In genomic region chr2:120572226-120572625, GRCh38 we compare ENCODE assay signal across 24 cellular contexts.
"Had no signal": no experiment of that assay in that cellular context is flagged by ENCODE, and none has a peak within 500 bp of the region (broad histone marks: within the 10 kb centered on the region; RNA-seq: fewer than 3 reads in every experiment).

No MANE protein-coding gene starts in this region.

- H3K9me3 ChIP-seq: SJSA1 had no signal

- H3K36me3 ChIP-seq: SJSA1 had no signal

- H3K4me3 Mint-ChIP-seq: IgD-negative memory B cell had no signal

- ATAC-seq: K562, Panc1, PC-3 had no signal

- H3K27me3 ChIP-seq: SJSA1 had no signal

- H3K4me1 ChIP-seq: SJSA1 had no signal

- H3K9me3 Mint-ChIP-seq: IgD-negative memory B cell had no signal

- H3K4me3 ChIP-seq: K562, SJSA1, SK-N-MC had no signal

- H3K27ac Mint-ChIP-seq: IgD-negative memory B cell had no signal

- DNase-seq: Kasumi-1, MM.1S, NCI-H1092 treated with DMSO at 0.1 percent for 48 hours, NCI-H1436, NCI-H187, NCI-H2029, NCI-H2081 treated with DMSO at 0.1 percent for 48 hours, NCI-H2171, NCI-H226, NCI-H446, NCI-H510A, NCI-H524 treated with DMSO at 0.1 percent for 48 hours, NCI-H69, NCI-H774, PC-3, SIG-M5 had no signal

- H3K36me3 Mint-ChIP-seq: IgD-negative memory B cell had no signal

- H3K27ac ChIP-seq: HL-60, KMS-11, RWPE1, SJSA1, SK-N-MC had no signal
